ENCODE assay signal across 25 cellular contexts in the genomic region with DNA sequence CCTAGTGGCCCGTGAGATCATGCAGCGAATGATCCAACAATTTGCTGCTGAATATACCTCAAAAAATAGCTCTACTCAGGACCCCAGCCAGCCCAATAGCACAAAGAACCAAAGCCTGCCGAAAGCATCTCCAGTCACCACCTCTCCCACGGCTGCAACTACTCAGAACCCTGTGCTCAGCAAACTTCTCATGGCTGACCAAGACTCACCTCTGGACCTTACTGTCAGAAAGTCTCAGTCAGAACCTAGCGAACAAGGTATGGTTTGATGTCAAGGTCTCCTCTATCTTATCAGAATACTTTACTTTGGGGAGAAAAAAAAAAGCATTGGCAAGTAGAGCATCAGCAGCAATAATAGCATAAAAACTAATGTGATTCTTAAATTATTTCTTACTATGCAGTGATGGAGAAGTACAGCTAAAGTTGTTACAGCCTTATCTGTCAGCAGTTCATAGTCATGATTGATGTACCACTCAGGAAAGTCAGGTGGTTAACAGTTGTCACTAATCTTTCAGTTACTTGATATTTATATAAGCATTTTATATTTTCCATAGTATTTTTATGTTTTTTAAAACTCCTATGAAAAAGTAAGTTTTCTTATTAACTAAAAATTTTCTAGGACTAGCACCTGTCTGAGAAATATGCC.
DNase-seq lines count a peak whose midpoint lies in the region; ATAC-seq, FAIRE-seq and TF ChIP-seq lines count a peak whose summit lies in the region.
"Had no signal": no experiment of that assay in that cellular context is flagged by ENCODE, and none has a peak within 500 bp of the region (broad histone marks: within the 10 kb centered on the region; RNA-seq: fewer than 3 reads in every experiment).

No MANE protein-coding gene starts in this region.

- H3K9me3 ChIP-seq in cardiac muscle cell (ENCODE audit: low read depth), result no peaks in the 10 kb centered on the region
- no peaks in the 10 kb centered on the region for H3K9me3 ChIP-seq in kidney (ENCODE audit: control insufficient read depth in 1 of 2, low read length in 2 of 2)
- no peaks in the 10 kb centered on the region for H3K9me3 ChIP-seq in skeletal muscle tissue (ENCODE audit: control insufficient read depth in 3 of 3, low read length in 3 of 3)
- H3K9me3 ChIP-seq: BLaER1 treated with 17β-estradiol and CSF1 and Interleukin-3, amounts not matched to agents 10 nM and 100 nM; SJCRH30 had no signal

- H3K36me3 Mint-ChIP-seq in HFFc6 (ENCODE audit: low read depth), result peaks cover 18% of the 10 kb centered on the region

- intact Hi-C loops in left cardiac atrium (cut with DNase I), result no loop called here
- intact Hi-C loops in kidney (cut with DNase I), result no loop called here

- ATAC-seq in left cardiac atrium, result no peak
- no peak for ATAC-seq in HG02759 (IDR thresholded peaks at IDR 0.05; ENCODE audit: unreplicated experiment)
- ATAC-seq: Right ventricle myocardium inferior, SK-N-SH treated with all-trans-retinoic acid at 6 μM for 48 hours had no signal

- peak; percentile 35 for FAIRE-seq in kidney (lab: Jason Lieb, UNC)
- FAIRE-seq: H54 had no signal

- H3K9ac ChIP-seq in kidney (ENCODE audit: low read length in 2 of 2) (no peak overlapping the region), skeletal muscle tissue (ENCODE audit: low read depth in 1 of 3, low read length in 3 of 3) (peak overlapping the region in 1 of 3 donors; percentile 2)
- H3K9ac ChIP-seq: BLaER1 treated with 17β-estradiol and CSF1 and Interleukin-3, amounts not matched to agents 10 nM and 100 nM had no signal

- H3K4me3 ChIP-seq in cardiac muscle cell (no peak overlapping the region), kidney (ENCODE audit: low read length in 2 of 2) (no peak overlapping the region), skeletal muscle tissue (ENCODE audit: low read length in 3 of 3) (no peak overlapping the region)
- H3K4me3 ChIP-seq: BLaER1 treated with 17β-estradiol and CSF1 and Interleukin-3, amounts not matched to agents 10 nM and 100 nM; PC-9; SJCRH30 had no signal

- no peak overlapping the region for H3K27ac Mint-ChIP-seq in HFFc6
- H3K27ac Mint-ChIP-seq: CD4-positive, alpha-beta T cell had no signal

- no peak overlapping the region for H3K4me3 Mint-ChIP-seq in HFFc6
- H3K4me3 Mint-ChIP-seq: CD4-positive, alpha-beta T cell; IgD-negative memory B cell had no signal

- H3K9me3 Mint-ChIP-seq in HFFc6, result no peaks in the 10 kb centered on the region
- H3K9me3 Mint-ChIP-seq: CD4-positive, alpha-beta T cell; IgD-negative memory B cell had no signal

- H3K27me3 ChIP-seq in cardiac muscle cell, result no peaks in the 10 kb centered on the region
- H3K27me3 ChIP-seq in skeletal muscle tissue (ENCODE audit: control insufficient read depth in 3 of 3, insufficient read depth in 3 of 3, low read length in 3 of 3), result no peaks in the 10 kb centered on the region
- H3K27me3 ChIP-seq: BLaER1 treated with 17β-estradiol and CSF1 and Interleukin-3, amounts not matched to agents 10 nM and 100 nM; SJCRH30 had no signal

- DNase-seq in cardiac muscle cell (ENCODE audit: low read depth in 1 of 2, low spot score in 1 of 2), result peak in 1 of 2 donors; percentile 11
- DNase-seq in left cardiac atrium, result no peak
- no peak for DNase-seq in HFFc6
- DNase-seq in kidney, result no peak
- DNase-seq in activated naive CD4-positive, alpha-beta T cell (lab: John Stamatoyannopoulos, UW), result no peak
- no peak for DNase-seq in AG08396 (ENCODE audit: low spot score)
- DNase-seq: AML-193; CD4-positive, alpha-beta T cell; COR-L47; NCI-H1092 treated with DMSO at 0.1 percent for 48 hours; NCI-H1436 treated with DMSO at 0.1 percent for 48 hours; NCI-H187 treated with DMSO at 0.1 percent for 48 hours; NCI-H446; NCI-H524 treated with DMSO at 0.1 percent for 48 hours; NCI-H774; PC-9; SJCRH30 had no signal

- TF ChIP-seq CTCF in cardiac muscle cell (IDR thresholded peaks at IDR 0.05; ENCODE audit: low read depth, low read length) (no peak), HFFc6 (IDR thresholded peaks at IDR 0.05) (0 out of 2 replicates have a peak, but pooled peaks have one; percentile 11), kidney (IDR thresholded peaks at IDR 0.05; ENCODE audit: borderline replicate concordance, extremely low read depth, insufficient read depth) (no peak)

- no peaks in the 10 kb centered on the region; the same call in 1 of the 2 replicates for H3K27me3 Mint-ChIP-seq in HFFc6 (ENCODE audit: insufficient read depth)
- H3K27me3 Mint-ChIP-seq: CD4-positive, alpha-beta T cell; IgD-negative memory B cell had no signal

- peak overlapping the region; percentile 6 for H3K27ac ChIP-seq in cardiac muscle cell
- H3K27ac ChIP-seq in kidney (ENCODE audit: low read depth in 2 of 2, low read length in 2 of 2), result no peak overlapping the region
- H3K27ac ChIP-seq in skeletal muscle tissue (ENCODE audit: low read depth, low read length), result peak overlapping the region; percentile 45
- H3K27ac ChIP-seq: BLaER1 treated with 17β-estradiol and CSF1 and Interleukin-3, amounts not matched to agents 10 nM and 100 nM; HL-60; PC-9; SJCRH30 had no signal

- H3K4me1 Mint-ChIP-seq in HFFc6 (ENCODE audit: low read depth), result no peaks in the 10 kb centered on the region

- H3K4me1 ChIP-seq in cardiac muscle cell (ENCODE audit: low read depth), result peaks cover 33% of the 10 kb centered on the region
- H3K4me1 ChIP-seq in kidney (ENCODE audit: control insufficient read depth in 1 of 2, insufficient read depth in 1 of 2, low read depth in 1 of 2, low read length in 2 of 2), result no peaks in the 10 kb centered on the region
- H3K4me1 ChIP-seq in skeletal muscle tissue (ENCODE audit: control insufficient read depth in 3 of 3, insufficient read depth in 3 of 3, low read length in 3 of 3), result peaks cover 4 to 10% (median 9%) of the 10 kb centered on the region in 3 donors
- H3K4me1 ChIP-seq: BLaER1 treated with 17β-estradiol and CSF1 and Interleukin-3, amounts not matched to agents 10 nM and 100 nM; SJCRH30 had no signal

- H3K36me3 ChIP-seq in cardiac muscle cell, result no peaks in the 10 kb centered on the region
- peaks cover 2 to 4% of the 10 kb centered on the region in 2 donors for H3K36me3 ChIP-seq in kidney (ENCODE audit: control insufficient read depth in 1 of 2, insufficient read depth in 2 of 2, low read length in 2 of 2)
- no peaks in the 10 kb centered on the region for H3K36me3 ChIP-seq in skeletal muscle tissue (ENCODE audit: control insufficient read depth in 3 of 3, insufficient read depth in 3 of 3, low read length in 3 of 3)
- H3K36me3 ChIP-seq: SJCRH30 had no signal

Comparison
In these comparisons a context has a peak if more than half of its experiments do, and no peak if none do; other contexts are left out.
1. H3K27ac ChIP-seq: peak in cardiac muscle cell (single experiment) and skeletal muscle tissue (single experiment); none in kidney (0 of 2).